19 cellular contexts compared by ENCODE assay signal in genomic region chr9:111561165-111561719, GRCh38. TPM values are rescaled to one million over a fixed set of nuclear protein-coding genes. Genes with fewer than 3 reads are reported as not detected.
DNase-seq lines count a peak whose midpoint lies in the region; ATAC-seq, FAIRE-seq and TF ChIP-seq lines count a peak whose summit lies in the region.
"Had no signal": no experiment of that assay in that cellular context is flagged by ENCODE, and none has a peak within 500 bp of the region (broad histone marks: within the 10 kb centered on the region; RNA-seq: fewer than 3 reads in every experiment).

No MANE protein-coding gene starts in this region.

- H3K9me3 ChIP-seq in A549 (peaks cover 17% of the 10 kb centered on the region), PC-9 (ENCODE audit: insufficient read depth, low read depth) (no peaks in the 10 kb centered on the region; the same call in 1 of the 2 replicates), right lobe of liver (no peaks in the 10 kb centered on the region)
- H3K9me3 ChIP-seq: HAP-1 had no signal

- no peaks in the 10 kb centered on the region for H3K4me1 Mint-ChIP-seq in endothelial cell (ENCODE audit: unreplicated experiment)
- H3K4me1 Mint-ChIP-seq: CD4-positive, alpha-beta memory T cell; GM23338 had no signal

- no peaks in the 10 kb centered on the region for H3K9me3 Mint-ChIP-seq in endothelial cell (ENCODE audit: unreplicated experiment)

- H3K4me3 ChIP-seq in A549 (no peak overlapping the region), PC-9 (no peak overlapping the region), right lobe of liver (no peak overlapping the region), H7 (ENCODE audit: insufficient read depth, low read depth, low read length) (no peak overlapping the region)
- H3K4me3 ChIP-seq: GM23338, HAP-1 had no signal

- peaks cover 8% of the 10 kb centered on the region for H3K27me3 Mint-ChIP-seq in endothelial cell (ENCODE audit: unreplicated experiment)

- peaks cover 25% of the 10 kb centered on the region for H3K36me3 ChIP-seq in PC-9 (ENCODE audit: low read depth)
- H3K36me3 ChIP-seq in right lobe of liver, result peaks cover 0 to 48% (median 25%) of the 10 kb centered on the region in 4 donors
- H3K36me3 ChIP-seq in H7 (replicated peaks; ENCODE audit: control insufficient read depth, insufficient read depth, low read length), result no peaks in the 10 kb centered on the region; the same call in none of the 2 replicates

- no peak overlapping the region for H2AFZ ChIP-seq in PC-9
- H2AFZ ChIP-seq: GM23338 had no signal

- H4K20me1 ChIP-seq in PC-9 (ENCODE audit: insufficient read depth), result no peaks in the 10 kb centered on the region

- no peak for TF ChIP-seq RAD21 in A549 (conservative IDR thresholded peaks at IDR 0.05 in 1 of 2, IDR thresholded peaks at IDR 0.05 in 1 of 2)

- CTCF ChIA-PET in A549 (lab: Yijun Ruan, JAX), result no interaction called here
- CTCF ChIA-PET in PC-9 (lab: Charles Lee), result no interaction called here

- BruUV-seq in PC-9 (replicated peaks; lab: Mats Ljungman, UMichigan), result TSS peak; percentile 22

- DNase-seq in A549 (ENCODE audit: low read depth in 1 of 2, low spot score in 1 of 2), result peak in 1 of 2 experiments; percentile 42
- no peak for DNase-seq in PC-9
- DNase-seq in endothelial cell (ENCODE audit: low spot score), result no peak
- no peak for DNase-seq in right lobe of liver
- DNase-seq in H7, result no peak
- DNase-seq: 8988T; C1 segment of cervical spinal cord; Calu3; CD4-positive, alpha-beta memory T cell; COR-L47; DMS53; DMS79 treated with DMSO at 0.1 percent for 48 hours; GF-D8 had no signal

- no peak overlapping the region for H3K27ac Mint-ChIP-seq in endothelial cell (ENCODE audit: unreplicated experiment)
- H3K27ac Mint-ChIP-seq: CD4-positive, alpha-beta memory T cell; GM23338 had no signal

- no peak overlapping the region for H3K27ac ChIP-seq in A549
- H3K27ac ChIP-seq in PC-9, result no peak overlapping the region
- H3K27ac ChIP-seq in right lobe of liver, result no peak overlapping the region

- H3K4me2 ChIP-seq in A549, result no peak overlapping the region
- H3K4me2 ChIP-seq in PC-9, result no peak overlapping the region
- H3K4me2 ChIP-seq: GM23338 had no signal

- TF ChIP-seq CTCF in A549 (IDR thresholded peaks at IDR 0.05), result no peak
- no peak for TF ChIP-seq CTCF in PC-9 (conservative IDR thresholded peaks at IDR 0.05)
- no peak for TF ChIP-seq CTCF in endothelial cell (IDR thresholded peaks at IDR 0.05; ENCODE audit: unreplicated experiment)
- TF ChIP-seq CTCF in right lobe of liver (IDR thresholded peaks at IDR 0.05), result no peak

- no peaks in the 10 kb centered on the region for H3K27me3 ChIP-seq in PC-9 (ENCODE audit: insufficient read depth, low read depth)
- H3K27me3 ChIP-seq in right lobe of liver, result no peaks in the 10 kb centered on the region
- H3K27me3 ChIP-seq in H7 (ENCODE audit: control insufficient read depth, insufficient read depth, low read length), result no peaks in the 10 kb centered on the region

- TF ChIP-seq EP300 in A549 (IDR thresholded peaks at IDR 0.05), result no peak

- no peaks in the 10 kb centered on the region for H3K9me2 ChIP-seq in PC-9 (ENCODE audit: insufficient read depth)

- intact Hi-C loops in PC-9 (cut with micrococcal nuclease; ENCODE audit: unreplicated experiment) (no loop called here), right lobe of liver (cut with DNase I) (no loop called here)

- FAIRE-seq in A549 (lab: Jason Lieb, UNC), result no peak
- FAIRE-seq: GM12891, GM18507 had no signal

- TF ChIP-seq POLR2A in A549 (IDR thresholded peaks at IDR 0.05; ENCODE audit: low read length) (no peak), right lobe of liver (IDR thresholded peaks at IDR 0.05) (peak; percentile 43)

- H3F3A ChIP-seq in PC-9 (ENCODE audit: insufficient read depth, low read depth), result peaks cover 54% of the 10 kb centered on the region

- no peaks in the 10 kb centered on the region for H3K79me2 ChIP-seq in PC-9 (ENCODE audit: low read depth)

- ATAC-seq in A549 (no peak; a peak in 2 of 6 replicates), right lobe of liver (peak; percentile 2 to 36 (median 26)), HG03159 (IDR thresholded peaks at IDR 0.05; ENCODE audit: unreplicated experiment) (no peak), HG03097 (IDR thresholded peaks at IDR 0.05; ENCODE audit: low FRiP score, unreplicated experiment) (no peak)
- ATAC-seq: GM23338 had no signal

- POLR2A ChIA-PET in A549 (lab: Yijun Ruan, JAX), result no interaction called here
- POLR2A ChIA-PET in PC-9 (lab: Charles Lee; ENCODE audit: unreplicated experiment), result no interaction called here

- H3K4me3 Mint-ChIP-seq in endothelial cell (ENCODE audit: unreplicated experiment), result peak overlapping the region; percentile 57
- H3K4me3 Mint-ChIP-seq: CD4-positive, alpha-beta memory T cell; GM23338 had no signal

- H3K36me3 Mint-ChIP-seq in endothelial cell (ENCODE audit: low read depth, unreplicated experiment), result peaks cover 42% of the 10 kb centered on the region

- H3K4me1 ChIP-seq in A549 (no peaks in the 10 kb centered on the region), PC-9 (replicated peaks; ENCODE audit: insufficient read depth) (no peaks in the 10 kb centered on the region), right lobe of liver (no peaks in the 10 kb centered on the region)
- H3K4me1 ChIP-seq: HAP-1 had no signal

TF ChIP-seq in A549, 52 proteins besides CTCF, POLR2A, EP300 and RAD21:
- TF ChIP-seq MAFK (IDR thresholded peaks at IDR 0.05; ENCODE audit: partially characterized antibody) (no peak), RNF2 (IDR thresholded peaks at IDR 0.05; ENCODE audit: borderline replicate concordance, low read depth) (no peak), HOXA7 (CRISPR knock-in tag; IDR thresholded peaks at IDR 0.05) (peak; percentile 92; the same call in 1 of the 2 replicates), POLR2AphosphoS2 (conservative IDR thresholded peaks at IDR 0.05; ENCODE audit: low read length) (peak; percentile 78; the same call in 1 of the 2 replicates), TP53 (CRISPR knock-in tag; IDR thresholded peaks at IDR 0.05) (0 out of 2 replicates have a peak, but pooled peaks have one; percentile 7), RARB (CRISPR knock-in tag; IDR thresholded peaks at IDR 0.05) (peak; percentile 76; the same call in 1 of the 2 replicates), FOSB (CRISPR knock-in tag; IDR thresholded peaks at IDR 0.05) (peak; percentile 90), JUN (IDR thresholded peaks at IDR 0.05) (0 out of 5 replicates have a peak, but pooled peaks of 1 of the 2 experiments have one; percentile 3)
- TF ChIP-seq, protein P1, sequence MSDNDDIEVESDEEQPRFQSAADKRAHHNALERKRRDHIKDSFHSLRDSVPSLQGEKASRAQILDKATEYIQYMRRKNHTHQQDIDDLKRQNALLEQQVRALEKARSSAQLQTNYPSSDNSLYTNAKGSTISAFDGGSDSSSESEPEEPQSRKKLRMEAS (IDR thresholded peaks at IDR 0.05), result no peak
- TF ChIP-seq, protein P2, sequence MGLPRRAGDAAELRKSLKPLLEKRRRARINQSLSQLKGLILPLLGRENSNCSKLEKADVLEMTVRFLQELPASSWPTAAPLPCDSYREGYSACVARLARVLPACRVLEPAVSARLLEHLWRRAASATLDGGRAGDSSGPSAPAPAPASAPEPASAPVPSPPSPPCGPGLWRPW (IDR thresholded peaks at IDR 0.05), result no peak

RNA-seq across cellular contexts. Expression of gene ZNF483, which starts 36.3 kb away (rescaled TPM):
- 2.7 and 2.8 TPM in 2 replicates for polyA plus RNA-seq in A549 (2011; rRNA removed)
- 0.36 and 0.49 TPM in 2 replicates for polyA plus RNA-seq in A549 (2012; cell fraction: cytosol; rRNA removed)
- polyA plus RNA-seq in A549 (2012; cell fraction: nucleus; rRNA removed), result 0.13 and 0.22 TPM in 2 replicates
- 1.0 to 1.1 TPM (median 1.0 TPM) in 3 replicates for polyA plus RNA-seq in A549 (2017; fragmentation: RNase III; extraction: RNeasy Plus Mini Kit Qiagen cat#74134 plus additional on column Dnase treatment)
- 8.9 and 9.9 TPM in 2 replicates for polyA minus RNA-seq in A549 (2011; rRNA and poly(A)+ RNA removed)
- total RNA-seq in PC-9 (2021), result 7.0 and 7.3 TPM in 2 replicates
- 24.0 TPM for total RNA-seq in endothelial cell (ENCODE audit: unreplicated experiment)
- 1 to 10 TPM in 1 of 6 experiments, under 1 TPM in 5; 0.06 to 1.2 (median 0.37) TPM for total RNA-seq in right lobe of liver
- total RNA-seq in H7 (2014; rRNA removed; shearing (Covaris generic)), result 50.3 and 62.9 TPM in 2 replicates
- total RNA-seq: Calu3 had no signal

RNA-seq across cellular contexts. Expression of gene PTGR1, which starts 38.2 kb away (rescaled TPM):
- polyA plus RNA-seq in A549 (2011; rRNA removed) (563 and 672 TPM in 2 replicates), A549 (2017; fragmentation: RNase III; extraction: RNeasy Plus Mini Kit Qiagen cat#74134 plus additional on column Dnase treatment) (494 to 552 TPM (median 495 TPM) in 3 replicates)
- 218 and 220 TPM in 2 replicates for polyA plus RNA-seq in A549 (2012; cell fraction: cytosol; rRNA removed)
- polyA plus RNA-seq in A549 (2012; cell fraction: nucleus; rRNA removed), result 70.5 and 156 TPM in 2 replicates
- polyA minus RNA-seq in A549 (2011; rRNA and poly(A)+ RNA removed), result 221 and 291 TPM in 2 replicates
- total RNA-seq in PC-9 (2021) (611 and 635 TPM in 2 replicates), endothelial cell (ENCODE audit: unreplicated experiment) (45.7 TPM), right lobe of liver (1,000 to 10,000 TPM in 1 of 6 experiments, 100 to 1,000 TPM in 5; 477 to 1,242 (median 773) TPM)
- 91.2 and 199 TPM in 2 replicates for total RNA-seq in H7 (2014; rRNA removed; shearing (Covaris generic))

Comparison
In these comparisons a context has a peak if more than half of its experiments do, and no peak if none do; other contexts are left out.
1. ATAC-seq: peak in right lobe of liver (4 of 4); none in A549 (0 of 2), HG03159 (single experiment) and HG03097 (single experiment).